Comparison of ENCODE assay signal across 34 cellular contexts in genomic region chr3:4882548-4882947, GRCh38.
"Had no signal": no experiment of that assay in that cellular context is flagged by ENCODE, and none has a peak within 500 bp of the region (broad histone marks: within the 10 kb centered on the region; RNA-seq: fewer than 3 reads in every experiment).

No MANE protein-coding gene starts in this region.

- H3K9me3 ChIP-seq: MG63 had no signal

- H3K36me3 ChIP-seq: MG63 had no signal

- DNase-seq: Karpas-422, Kasumi-1, MG63, MM.1S, MV-4-11, NCI-H1048, NCI-H1092, NCI-H1092 treated with DMSO at 0.1 percent for 48 hours, NCI-H1105, NCI-H1105 treated with DMSO at 0.1 percent for 48 hours, NCI-H1417, NCI-H1417 treated with DMSO at 0.1 percent for 48 hours, NCI-H1436, NCI-H1436 treated with DMSO at 0.1 percent for 48 hours, NCI-H146, NCI-H1694, NCI-H1694 treated with DMSO at 0.1 percent for 48 hours, NCI-H187, NCI-H187 treated with DMSO at 0.1 percent for 48 hours, NCI-H1930, NCI-H2029, NCI-H2029 treated with DMSO at 0.1 percent for 48 hours, NCI-H2081, NCI-H2081 treated with DMSO at 0.1 percent for 48 hours, NCI-H2107, NCI-H2171, NCI-H2171 treated with DMSO at 0.1 percent for 48 hours, NCI-H2227 treated with DMSO at 0.1 percent for 48 hours, NCI-H226, NCI-H345, NCI-H446, NCI-H446 treated with DMSO at 0.1 percent for 48 hours, NCI-H510A, NCI-H510A treated with DMSO at 0.1 percent for 48 hours had no signal

- H3K27me3 ChIP-seq: MG63 had no signal

- H3K4me3 ChIP-seq: MG63 had no signal
